ENCODE assay signal across 27 cellular contexts in the genomic region with DNA sequence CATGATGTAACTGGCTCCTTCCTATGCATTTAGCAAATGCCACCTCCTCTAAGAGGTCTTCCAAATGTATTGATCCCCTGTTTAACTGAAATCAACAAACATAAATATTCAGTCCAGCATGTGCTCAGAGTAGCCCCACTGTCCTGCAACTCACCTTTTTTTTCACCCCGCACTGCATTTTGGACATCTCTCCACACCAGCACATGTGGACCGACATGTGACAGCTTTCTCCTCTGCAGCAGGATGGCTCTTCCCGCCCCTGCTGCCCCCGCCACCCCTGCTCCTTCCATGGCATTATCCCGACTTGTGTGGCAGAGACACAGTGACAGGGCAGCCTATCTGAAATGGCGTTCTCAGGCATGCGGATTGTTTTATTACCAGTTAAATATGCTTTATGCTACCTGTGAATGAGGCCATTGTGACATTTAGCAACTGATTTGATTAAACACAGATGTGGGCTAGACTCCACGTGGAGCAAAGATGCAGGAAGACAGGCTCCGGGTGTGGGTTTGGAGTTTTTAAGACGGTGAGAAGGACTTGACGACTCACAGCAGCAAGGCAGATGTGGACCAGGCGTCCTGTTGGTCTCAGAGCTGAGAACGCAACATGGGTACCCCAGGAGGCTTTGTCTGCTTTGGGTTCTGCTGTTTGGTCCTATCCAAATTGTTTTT.
DNase-seq lines count a peak whose midpoint lies in the region; ATAC-seq and TF ChIP-seq lines count a peak whose summit lies in the region.
"Had no signal": no experiment of that assay in that cellular context is flagged by ENCODE, and none has a peak within 500 bp of the region (broad histone marks: within the 10 kb centered on the region; RNA-seq: fewer than 3 reads in every experiment).

No MANE protein-coding gene starts in this region.

- H3K79me2 ChIP-seq in fibroblast of lung (ENCODE audit: control insufficient read depth, insufficient read depth, low read length), result no peaks in the 10 kb centered on the region

- BruUV-seq in Panc1 (replicated peaks; lab: Mats Ljungman, UMichigan), result no TSS peak

- no peak overlapping the region for H3K4me3 ChIP-seq in Panc1 (ENCODE audit: low read depth in 2 of 2, low read length in 2 of 2)
- H3K4me3 ChIP-seq in fibroblast of lung (replicated peaks in 1 of 4; ENCODE audit: control extremely low read depth in 1 of 4, insufficient read depth in 1 of 4, low read depth in 3 of 4, low read length in 4 of 4), result no peak overlapping the region
- no peak overlapping the region for H3K4me3 ChIP-seq in mucosa of descending colon
- H3K4me3 ChIP-seq: dorsolateral prefrontal cortex, right atrium auricular region, thyroid gland had no signal

- TF ChIP-seq CTCF in Panc1 (IDR thresholded peaks at IDR 0.05) (no peak), fibroblast of lung (conservative IDR thresholded peaks at IDR 0.05 in 1 of 2, IDR thresholded peaks at IDR 0.05 in 1 of 2; ENCODE audit: low read depth in 1 of 2, low read length in 2 of 2) (no peak), mucosa of descending colon (IDR thresholded peaks at IDR 0.05) (no peak)

- H2AFZ ChIP-seq in fibroblast of lung (ENCODE audit: low read length), result no peak overlapping the region
- H2AFZ ChIP-seq: parathyroid adenoma had no signal

- peak; percentile 34; the same call in 1 of the 2 replicates for ATAC-seq in Panc1
- peak; percentile 78 for ATAC-seq in mucosa of descending colon
- ATAC-seq in activated T-helper 17 cell treated with anti-CD3 and anti-CD28 coated beads, Interleukin-2, amount 50 U/mL, for 72 hours (replicated peaks), result no peak
- ATAC-seq: activated CD4-positive, CD25-positive, alpha-beta regulatory T cell treated with anti-CD3 and anti-CD28 coated beads, Interleukin-2, amount 50 U/mL, for 24 hours had no signal

- peaks cover 14% of the 10 kb centered on the region for H3K27me3 Mint-ChIP-seq in activated T-helper 17 cell treated with anti-CD3 and anti-CD28 coated beads, Interleukin-2, amount 50 U/mL, for 72 hours

- H3K4me2 ChIP-seq in fibroblast of lung (ENCODE audit: extremely low read depth, insufficient read depth, low read length), result no peak overlapping the region

- no peaks in the 10 kb centered on the region for H3K36me3 ChIP-seq in Panc1 (ENCODE audit: control insufficient read depth, insufficient read depth, low read length)
- no peaks in the 10 kb centered on the region for H3K36me3 ChIP-seq in fibroblast of lung (ENCODE audit: control insufficient read depth, insufficient read depth, low read length)
- no peaks in the 10 kb centered on the region for H3K36me3 ChIP-seq in mucosa of descending colon (ENCODE audit: low read depth)
- H3K36me3 ChIP-seq: right atrium auricular region, thyroid gland had no signal

- intact Hi-C loops in Panc1 (cut with micrococcal nuclease; ENCODE audit: unreplicated experiment) (no loop called here), mucosa of descending colon (cut with DNase I, micrococcal nuclease) (no loop called here)

- no peak overlapping the region for H3K4me3 Mint-ChIP-seq in activated T-helper 17 cell treated with anti-CD3 and anti-CD28 coated beads, Interleukin-2, amount 50 U/mL, for 72 hours
- H3K4me3 Mint-ChIP-seq: activated CD4-positive, alpha-beta memory T cell treated with anti-CD3 and anti-CD28 coated beads for 36 hours; activated naive CD8-positive, alpha-beta T cell treated with anti-CD3 and anti-CD28 coated beads for 36 hours had no signal

- H3K36me3 Mint-ChIP-seq in activated T-helper 17 cell treated with anti-CD3 and anti-CD28 coated beads, Interleukin-2, amount 50 U/mL, for 72 hours (ENCODE audit: low read depth), result no peaks in the 10 kb centered on the region
- H3K36me3 Mint-ChIP-seq: activated CD4-positive, alpha-beta memory T cell treated with anti-CD3 and anti-CD28 coated beads for 36 hours; activated naive CD8-positive, alpha-beta T cell treated with anti-CD3 and anti-CD28 coated beads for 36 hours had no signal

- no peaks in the 10 kb centered on the region for H3K4me1 Mint-ChIP-seq in activated T-helper 17 cell treated with anti-CD3 and anti-CD28 coated beads, Interleukin-2, amount 50 U/mL, for 72 hours
- H3K4me1 Mint-ChIP-seq: activated naive CD8-positive, alpha-beta T cell treated with anti-CD3 and anti-CD28 coated beads for 36 hours had no signal

- CTCF ChIA-PET in Panc1 (lab: Charles Lee), result no interaction called here

- in situ Hi-C loops in Panc1 (cut with HindIII; ENCODE audit: low pct_unique_long_range_greater_than_20kb, low sequenced_read_pairs), result no loop called here

- H3K4me1 ChIP-seq in Panc1 (ENCODE audit: control insufficient read depth, insufficient read depth, low read length), result no peaks in the 10 kb centered on the region
- H3K4me1 ChIP-seq in fibroblast of lung (ENCODE audit: control insufficient read depth, extremely low read depth, insufficient read depth, low read length), result no peaks in the 10 kb centered on the region
- H3K4me1 ChIP-seq in mucosa of descending colon (ENCODE audit: low read depth), result no peaks in the 10 kb centered on the region
- H3K4me1 ChIP-seq: parathyroid adenoma, right atrium auricular region, thyroid gland had no signal

- no peak overlapping the region for H3K27ac ChIP-seq in Panc1 (ENCODE audit: low read length)
- no peak overlapping the region for H3K27ac ChIP-seq in fibroblast of lung (ENCODE audit: insufficient read depth, low read length)
- H3K27ac ChIP-seq: dorsolateral prefrontal cortex, parathyroid adenoma, right atrium auricular region, thyroid gland had no signal

- POLR2A ChIA-PET in Panc1 (lab: Charles Lee), result no interaction called here

- no peaks in the 10 kb centered on the region for H4K20me1 ChIP-seq in fibroblast of lung (ENCODE audit: control insufficient read depth, extremely low read depth, insufficient read depth, low read length)

- no peak overlapping the region for H3K27ac Mint-ChIP-seq in activated T-helper 17 cell treated with anti-CD3 and anti-CD28 coated beads, Interleukin-2, amount 50 U/mL, for 72 hours
- H3K27ac Mint-ChIP-seq: activated CD4-positive, alpha-beta memory T cell treated with anti-CD3 and anti-CD28 coated beads for 36 hours; activated naive CD8-positive, alpha-beta T cell treated with anti-CD3 and anti-CD28 coated beads for 36 hours had no signal

- no peaks in the 10 kb centered on the region for H3K9me3 Mint-ChIP-seq in activated T-helper 17 cell treated with anti-CD3 and anti-CD28 coated beads, Interleukin-2, amount 50 U/mL, for 72 hours
- H3K9me3 Mint-ChIP-seq: activated CD4-positive, alpha-beta memory T cell treated with anti-CD3 and anti-CD28 coated beads for 36 hours had no signal

- no peaks in the 10 kb centered on the region for H3K9me3 ChIP-seq in Panc1 (ENCODE audit: control insufficient read depth, insufficient read depth, low read depth, low read length)
- no peaks in the 10 kb centered on the region for H3K9me3 ChIP-seq in fibroblast of lung (ENCODE audit: control insufficient read depth, insufficient read depth, low read depth, low read length)
- no peaks in the 10 kb centered on the region for H3K9me3 ChIP-seq in mucosa of descending colon
- H3K9me3 ChIP-seq: right atrium auricular region, thyroid gland had no signal

- DNase-seq in GM03348 (ENCODE audit: low spot score) (peak; percentile 51), Panc1 (ENCODE audit: low read depth, low spot score) (no peak), fibroblast of lung (ENCODE audit: low read depth in 2 of 2) (peak; percentile 4 to 16), mucosa of descending colon (peak in 1 of 3 donors; percentile 33), HuH-7 (ENCODE audit: low spot score) (no peak), NCI-H1417 (lab: John Stamatoyannopoulos, UW) (no peak), COR-L47 (lab: John Stamatoyannopoulos, UW) (no peak)
- DNase-seq: activated CD4-positive, alpha-beta memory T cell treated with anti-CD3 and anti-CD28 coated beads for 36 hours; activated effector memory CD4-positive, alpha-beta T cell treated with Interleukin-2 at 50 U/mL for 16 hours; activated naive CD8-positive, alpha-beta T cell treated with anti-CD3 and anti-CD28 coated beads for 36 hours; central memory CD4-positive, alpha-beta T cell; DND-41; dorsolateral prefrontal cortex; islet precursor cell; NCI-H1092; NCI-H2029; NCI-H226; NCI-H82; Right ventricle myocardium superior; stimulated activated CD4-positive, alpha-beta T cell treated with anti-CD3 and anti-CD28 coated beads, Interleukin-4, amount 100 ng/mL, for 24 hours; stimulated activated naive CD4-positive, alpha-beta T cell; T-helper 1 cell; thyroid gland had no signal

- peaks cover 2% of the 10 kb centered on the region; the same call in 1 of the 2 replicates for H3K27me3 ChIP-seq in Panc1 (ENCODE audit: control insufficient read depth, insufficient read depth, low read length)
- no peaks in the 10 kb centered on the region for H3K27me3 ChIP-seq in fibroblast of lung (ENCODE audit: control insufficient read depth, insufficient read depth, low read length)
- H3K27me3 ChIP-seq: right atrium auricular region, thyroid gland had no signal

- H3K9ac ChIP-seq in fibroblast of lung (ENCODE audit: insufficient read depth, low read length), result no peak overlapping the region
- H3K9ac ChIP-seq: parathyroid adenoma had no signal

Comparison
In these comparisons a context has a peak if more than half of its experiments do, and no peak if none do; other contexts are left out.
1. DNase-seq: peak in GM03348 (single experiment) and fibroblast of lung (2 of 2); none in Panc1 (single experiment), HuH-7 (single experiment), NCI-H1417 (0 of 3) and COR-L47 (single experiment).